24 cellular contexts compared by ENCODE assay signal in the genomic region with DNA sequence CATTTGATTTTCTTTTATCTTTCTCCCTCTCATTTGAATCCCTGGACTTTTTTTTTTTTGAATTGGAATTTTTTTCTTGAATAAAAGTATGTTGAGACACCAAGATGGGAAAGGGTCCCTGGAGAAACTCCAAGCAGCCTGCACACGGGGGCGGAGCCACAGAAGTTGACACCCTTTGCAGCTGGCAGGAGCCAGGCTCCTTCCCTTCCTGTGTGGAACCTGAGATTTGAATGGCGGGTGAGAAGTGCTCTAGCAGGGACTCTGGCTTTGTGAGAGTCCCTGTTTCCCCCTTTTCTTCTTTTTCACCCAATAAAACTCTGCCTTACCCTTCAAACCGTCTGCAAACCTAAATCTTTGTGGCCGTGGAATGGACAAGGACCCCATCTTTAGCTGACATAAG.
"Had no signal": no experiment of that assay in that cellular context is flagged by ENCODE, and none has a peak within 500 bp of the region (broad histone marks: within the 10 kb centered on the region; RNA-seq: fewer than 3 reads in every experiment).

No MANE protein-coding gene starts in this region.

- H3K4me1 Mint-ChIP-seq: activated CD4-positive, alpha-beta T cell treated with anti-CD3 and anti-CD28 coated beads, Interleukin-2, amount 10 ng/mL, durations not matched to agents 24 days and 14 days; activated CD8-positive, alpha-beta memory T cell treated with anti-CD3 and anti-CD28 coated beads, Interleukin-2, amount 10 ng/mL, durations not matched to agents 7 days and 5 days; activated naive CD4-positive, alpha-beta T cell treated with anti-CD3 and anti-CD28 coated beads, Interleukin-2, amount 50 U/mL, for 24 hours; immature natural killer cell; nephron; stimulated activated effector memory CD8-positive, alpha-beta T cell treated with anti-CD3 and anti-CD28 coated beads, Interleukin-12 subunit alpha, Interleukin-12 subunit beta, amount 100 ng/mL, for 72 hours; T-helper 17 cell had no signal

- H3K36me3 Mint-ChIP-seq: activated CD8-positive, alpha-beta memory T cell treated with anti-CD3 and anti-CD28 coated beads, Interleukin-2, amount 10 ng/mL, durations not matched to agents 7 days and 5 days; activated naive CD4-positive, alpha-beta T cell treated with anti-CD3 and anti-CD28 coated beads, Interleukin-2, amount 50 U/mL, for 24 hours; stimulated activated effector memory CD8-positive, alpha-beta T cell treated with anti-CD3 and anti-CD28 coated beads, Interleukin-12 subunit alpha, Interleukin-12 subunit beta, amount 100 ng/mL, for 72 hours had no signal

- ATAC-seq: activated CD8-positive, alpha-beta memory T cell treated with anti-CD3 and anti-CD28 coated beads, Interleukin-2, amount 10 ng/mL, durations not matched to agents 7 days and 5 days; activated CD8-positive, alpha-beta T cell treated with anti-CD3 and anti-CD28 coated beads for 36 hours; body of pancreas; heart right ventricle; sciatic nerve; stimulated activated effector memory CD8-positive, alpha-beta T cell treated with anti-CD3 and anti-CD28 coated beads, Interleukin-12 subunit alpha, Interleukin-12 subunit beta, amount 100 ng/mL, for 72 hours; T-helper 17 cell had no signal

- H3K9me3 Mint-ChIP-seq: activated CD4-positive, alpha-beta T cell treated with anti-CD3 and anti-CD28 coated beads, Interleukin-2, amount 10 ng/mL, durations not matched to agents 24 days and 14 days; activated naive CD4-positive, alpha-beta T cell treated with anti-CD3 and anti-CD28 coated beads, Interleukin-2, amount 50 U/mL, for 24 hours; nephron had no signal

- H3K4me3 Mint-ChIP-seq: activated CD4-positive, alpha-beta T cell treated with anti-CD3 and anti-CD28 coated beads, Interleukin-2, amount 10 ng/mL, durations not matched to agents 24 days and 14 days; activated CD8-positive, alpha-beta memory T cell treated with anti-CD3 and anti-CD28 coated beads, Interleukin-2, amount 10 ng/mL, durations not matched to agents 7 days and 5 days; activated CD8-positive, alpha-beta T cell treated with anti-CD3 and anti-CD28 coated beads for 36 hours; activated naive CD4-positive, alpha-beta T cell treated with anti-CD3 and anti-CD28 coated beads, Interleukin-2, amount 50 U/mL, for 24 hours; activated T-helper 1 cell treated with anti-CD3 and anti-CD28 coated beads, Interleukin-12 subunit alpha, Interleukin-12 subunit beta, Interleukin-2, Interleukin-4 antibody, amounts not matched to agents 30 ng/mL and 10 ng/mL and 1 ng/mL, durations not matched to agents 14 hours and 24 hours and 36 hours; immature natural killer cell; nephron; stimulated activated effector memory CD8-positive, alpha-beta T cell treated with anti-CD3 and anti-CD28 coated beads, Interleukin-12 subunit alpha, Interleukin-12 subunit beta, amount 100 ng/mL, for 72 hours; T-helper 17 cell had no signal

- H3K27ac Mint-ChIP-seq: activated CD4-positive, alpha-beta T cell treated with anti-CD3 and anti-CD28 coated beads, Interleukin-2, amount 10 ng/mL, durations not matched to agents 24 days and 14 days; activated CD8-positive, alpha-beta memory T cell treated with anti-CD3 and anti-CD28 coated beads, Interleukin-2, amount 10 ng/mL, durations not matched to agents 7 days and 5 days; activated CD8-positive, alpha-beta T cell treated with anti-CD3 and anti-CD28 coated beads for 36 hours; activated naive CD4-positive, alpha-beta T cell treated with anti-CD3 and anti-CD28 coated beads, Interleukin-2, amount 50 U/mL, for 24 hours; activated T-helper 1 cell treated with anti-CD3 and anti-CD28 coated beads, Interleukin-12 subunit alpha, Interleukin-12 subunit beta, Interleukin-2, Interleukin-4 antibody, amounts not matched to agents 30 ng/mL and 10 ng/mL and 1 ng/mL, durations not matched to agents 14 hours and 24 hours and 36 hours; immature natural killer cell; nephron; stimulated activated effector memory CD8-positive, alpha-beta T cell treated with anti-CD3 and anti-CD28 coated beads, Interleukin-12 subunit alpha, Interleukin-12 subunit beta, amount 100 ng/mL, for 72 hours; T-helper 17 cell had no signal

- DNase-seq: activated CD4-positive, alpha-beta T cell treated with anti-CD3 and anti-CD28 coated beads, Interleukin-2, amount 10 ng/mL, durations not matched to agents 24 days and 14 days; activated CD8-positive, alpha-beta memory T cell treated with anti-CD3 and anti-CD28 coated beads, Interleukin-2, amount 10 ng/mL, durations not matched to agents 7 days and 5 days; activated CD8-positive, alpha-beta T cell treated with anti-CD3 and anti-CD28 coated beads for 36 hours; activated gamma-delta T cell; activated T-cell treated with anti-CD3 and anti-CD28 coated beads for 4 hours; anterior cingulate cortex; body of pancreas; cortex of kidney; heart right ventricle; immature natural killer cell; kidney glomerular epithelial cell; left ventricle myocardium inferior; mammary epithelial cell; occipital lobe; posterior cingulate gyrus; small intestine; stimulated activated CD4-positive, alpha-beta T cell treated with anti-CD3 and anti-CD28 coated beads, Interleukin-2, amount 100 ng/mL, for 24 hours; stomach; T-helper 17 cell had no signal

- H3K27me3 Mint-ChIP-seq: activated CD4-positive, alpha-beta T cell treated with anti-CD3 and anti-CD28 coated beads, Interleukin-2, amount 10 ng/mL, durations not matched to agents 24 days and 14 days; activated CD8-positive, alpha-beta memory T cell treated with anti-CD3 and anti-CD28 coated beads, Interleukin-2, amount 10 ng/mL, durations not matched to agents 7 days and 5 days; activated CD8-positive, alpha-beta T cell treated with anti-CD3 and anti-CD28 coated beads for 36 hours; activated naive CD4-positive, alpha-beta T cell treated with anti-CD3 and anti-CD28 coated beads, Interleukin-2, amount 50 U/mL, for 24 hours; T-helper 17 cell had no signal
